17 cellular contexts compared by ENCODE assay signal in the genomic region with DNA sequence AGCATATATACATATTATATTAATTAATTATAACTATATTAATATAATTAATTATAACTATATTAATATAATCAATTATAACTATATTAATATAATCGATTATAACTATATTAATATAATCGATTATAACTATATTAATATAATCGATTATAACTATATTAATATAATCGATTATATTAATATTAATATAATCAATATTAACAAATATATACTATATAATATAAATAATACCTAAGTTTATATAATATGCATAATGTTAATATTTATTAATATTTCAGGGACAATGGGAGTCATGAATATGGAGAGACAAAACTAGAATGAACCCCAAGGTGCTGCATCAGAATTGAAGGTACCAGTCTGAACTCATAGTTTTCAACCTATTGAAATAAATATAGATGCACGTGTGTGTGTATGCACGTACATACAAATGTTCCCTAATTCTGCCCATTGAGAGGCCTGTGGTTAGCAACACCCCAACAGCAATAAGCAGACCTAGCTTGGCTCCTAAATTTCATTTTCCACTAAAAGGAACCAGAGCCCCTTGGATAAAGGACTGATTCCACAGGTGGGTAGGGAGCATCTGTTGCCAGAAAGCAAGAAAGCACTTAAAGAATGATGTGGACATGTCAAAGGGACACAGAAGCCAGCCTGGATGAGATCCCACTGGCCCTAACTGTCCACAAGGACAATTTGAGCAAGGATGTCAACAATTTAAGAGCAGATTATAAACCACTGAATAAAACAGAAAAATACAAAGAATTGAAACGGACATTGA. TPM values are rescaled to one million over a fixed set of nuclear protein-coding genes. Genes with fewer than 3 reads are reported as not detected.
DNase-seq lines count a peak whose midpoint lies in the region; ATAC-seq and TF ChIP-seq lines count a peak whose summit lies in the region.
"Had no signal": no experiment of that assay in that cellular context is flagged by ENCODE, and none has a peak within 500 bp of the region (broad histone marks: within the 10 kb centered on the region; RNA-seq: fewer than 3 reads in every experiment).

No MANE protein-coding gene starts in this region.

- peak overlapping the region in 1 of 2 experiments; percentile 59 for H3K4ac ChIP-seq in mesenchymal stem cell (ENCODE audit: low read depth in 1 of 2, low read length in 2 of 2)

- ATAC-seq in GM19452 (IDR thresholded peaks at IDR 0.05; ENCODE audit: unreplicated experiment) = no peak

- H2BK15ac ChIP-seq in mesenchymal stem cell (ENCODE audit: low read depth, poor library complexity, severe bottlenecking) = no peak overlapping the region

- no peak overlapping the region for H2AFZ ChIP-seq in mesenchymal stem cell (ENCODE audit: low read depth, low read length)

- peak overlapping the region; percentile 44 for H3K9ac ChIP-seq in mesenchymal stem cell (ENCODE audit: low read length)

- no peak overlapping the region for H3K4me2 ChIP-seq in mesenchymal stem cell (ENCODE audit: low read length, poor library complexity, severe bottlenecking)

- H3K27ac ChIP-seq in mesenchymal stem cell (ENCODE audit: low read length, poor library complexity, severe bottlenecking) (peak overlapping the region; percentile 64), tibial artery (peak overlapping the region; percentile 69 to 80)

- no peak overlapping the region for H3K4me3 ChIP-seq in mesenchymal stem cell (ENCODE audit: insufficient read depth in 1 of 2, low read depth in 1 of 2, low read length in 2 of 2)
- no peak overlapping the region for H3K4me3 ChIP-seq in tibial artery

- peak overlapping the region; percentile 34 to 72 for H3K18ac ChIP-seq in mesenchymal stem cell (ENCODE audit: low read depth in 1 of 2, low read length in 2 of 2)

- peak overlapping the region; percentile 11 for H3K27ac Mint-ChIP-seq in activated naive CD4-positive, alpha-beta T cell treated with anti-CD3 and anti-CD28 coated beads, Interleukin-2, amount 50 U/mL, for 24 hours
- peak overlapping the region; percentile 73 for H3K27ac Mint-ChIP-seq in activated T-helper 2 cell treated with anti-CD3 and anti-CD28 coated beads, Interferon-gamma antibody, Interleukin-2, Interleukin-4, amounts not matched to agents 10 μg/mL and 5 μg/mL and 100 μg/mL, durations not matched to agents 14 hours and 24 hours and 36 hours
- H3K27ac Mint-ChIP-seq: activated CD4-positive, alpha-beta T cell treated with anti-CD3 and anti-CD28 coated beads, Interleukin-2, amount 10 ng/mL, durations not matched to agents 24 days and 14 days; activated naive CD4-positive, alpha-beta T cell treated with anti-CD3 and anti-CD28 coated beads for 36 hours had no signal

- peak overlapping the region; percentile 29 to 88 for H2BK12ac ChIP-seq in mesenchymal stem cell (ENCODE audit: low read length in 2 of 2)

- peaks cover 7% of the 10 kb centered on the region for H3K36me3 Mint-ChIP-seq in activated naive CD4-positive, alpha-beta T cell treated with anti-CD3 and anti-CD28 coated beads, Interleukin-2, amount 50 U/mL, for 24 hours
- peaks cover 68% of the 10 kb centered on the region for H3K36me3 Mint-ChIP-seq in activated T-helper 2 cell treated with anti-CD3 and anti-CD28 coated beads, Interferon-gamma antibody, Interleukin-2, Interleukin-4, amounts not matched to agents 10 μg/mL and 5 μg/mL and 100 μg/mL, durations not matched to agents 14 hours and 24 hours and 36 hours (ENCODE audit: low read depth)

- H2AK5ac ChIP-seq in mesenchymal stem cell (ENCODE audit: low read length, severe bottlenecking) = peak overlapping the region; percentile 99

- H3K9me3 Mint-ChIP-seq in activated naive CD4-positive, alpha-beta T cell treated with anti-CD3 and anti-CD28 coated beads, Interleukin-2, amount 50 U/mL, for 24 hours = no peaks in the 10 kb centered on the region
- no peaks in the 10 kb centered on the region for H3K9me3 Mint-ChIP-seq in activated T-helper 2 cell treated with anti-CD3 and anti-CD28 coated beads, Interferon-gamma antibody, Interleukin-2, Interleukin-4, amounts not matched to agents 10 μg/mL and 5 μg/mL and 100 μg/mL, durations not matched to agents 14 hours and 24 hours and 36 hours
- H3K9me3 Mint-ChIP-seq: activated CD4-positive, alpha-beta T cell treated with anti-CD3 and anti-CD28 coated beads, Interleukin-2, amount 10 ng/mL, durations not matched to agents 24 days and 14 days; activated naive CD4-positive, alpha-beta T cell treated with anti-CD3 and anti-CD28 coated beads for 36 hours had no signal

- no peak overlapping the region for H3K4me3 Mint-ChIP-seq in activated naive CD4-positive, alpha-beta T cell treated with anti-CD3 and anti-CD28 coated beads, Interleukin-2, amount 50 U/mL, for 24 hours
- H3K4me3 Mint-ChIP-seq in activated T-helper 2 cell treated with anti-CD3 and anti-CD28 coated beads, Interferon-gamma antibody, Interleukin-2, Interleukin-4, amounts not matched to agents 10 μg/mL and 5 μg/mL and 100 μg/mL, durations not matched to agents 14 hours and 24 hours and 36 hours (ENCODE audit: low read depth) = no peak overlapping the region
- H3K4me3 Mint-ChIP-seq: activated CD4-positive, alpha-beta T cell treated with anti-CD3 and anti-CD28 coated beads, Interleukin-2, amount 10 ng/mL, durations not matched to agents 24 days and 14 days; activated naive CD4-positive, alpha-beta T cell treated with anti-CD3 and anti-CD28 coated beads for 36 hours had no signal

- H3K14ac ChIP-seq in mesenchymal stem cell (ENCODE audit: low read length in 2 of 2) = no peak overlapping the region

- TF ChIP-seq CTCF in tibial artery (IDR thresholded peaks at IDR 0.05) = no peak

- H3K4me1 ChIP-seq in mesenchymal stem cell (ENCODE audit: control insufficient read depth, insufficient read depth, low read depth, low read length) = peaks cover 46% of the 10 kb centered on the region
- H3K4me1 ChIP-seq in tibial artery = peaks cover 3 to 94% (median 73%) of the 10 kb centered on the region in 4 donors

- DNase-seq in activated naive CD4-positive, alpha-beta T cell (lab: John Stamatoyannopoulos, UW) = no peak
- no peak for DNase-seq in activated T-helper 2 cell treated with anti-CD3 and anti-CD28 coated beads, Interferon-gamma antibody, Interleukin-2, Interleukin-4, amounts not matched to agents 10 μg/mL and 5 μg/mL and 100 μg/mL, durations not matched to agents 14 hours and 24 hours and 36 hours (ENCODE audit: low spot score)
- DNase-seq in mesenchymal stem cell (no peak), tibial artery (no peak), NCI-H446 treated with DMSO at 0.1 percent for 48 hours (lab: John Stamatoyannopoulos, UW) (no peak)
- DNase-seq in effector CD8-positive, alpha-beta T cell (lab: John Stamatoyannopoulos, UW) = no peak
- DNase-seq: activated CD4-positive, alpha-beta T cell treated with anti-CD3 and anti-CD28 coated beads, Interleukin-2, amount 10 ng/mL, durations not matched to agents 24 days and 14 days; activated naive CD4-positive, alpha-beta T cell treated with anti-CD3 and anti-CD28 coated beads for 36 hours; NCI-H1436 treated with DMSO at 0.1 percent for 48 hours; NCI-H748 treated with DMSO at 0.1 percent for 48 hours had no signal

- no peak overlapping the region for H2BK120ac ChIP-seq in mesenchymal stem cell (ENCODE audit: low read depth, low read length)

- peaks cover 26 to 48% of the 10 kb centered on the region in 2 experiments for H3K36me3 ChIP-seq in mesenchymal stem cell (ENCODE audit: control insufficient read depth in 1 of 2, insufficient read depth in 2 of 2, low read depth in 1 of 2, low read length in 2 of 2)
- peaks cover 0 to 16% (median 4%) of the 10 kb centered on the region in 3 donors for H3K36me3 ChIP-seq in tibial artery

- no peaks in the 10 kb centered on the region for H3K9me3 ChIP-seq in mesenchymal stem cell (ENCODE audit: control insufficient read depth, low read length)
- H3K9me3 ChIP-seq in tibial artery = no peaks in the 10 kb centered on the region

- H4K91ac ChIP-seq in mesenchymal stem cell (ENCODE audit: low read length) = peak overlapping the region; percentile 4

- H3K27me3 ChIP-seq in mesenchymal stem cell (ENCODE audit: control insufficient read depth in 1 of 2, insufficient read depth in 1 of 2, low read length in 2 of 2) (no peaks in the 10 kb centered on the region), tibial artery (no peaks in the 10 kb centered on the region)

- no CpG with 5 or more reads among the region's 7 CpGs for WGBS in mesenchymal stem cell

- no peak overlapping the region for H3K23ac ChIP-seq in mesenchymal stem cell (ENCODE audit: low read length in 2 of 2)

- peaks cover 2% of the 10 kb centered on the region for H3K79me1 ChIP-seq in mesenchymal stem cell (replicated peaks; ENCODE audit: low read length, poor library complexity, severe bottlenecking)

- intact Hi-C loops in activated T-helper 2 cell treated with anti-CD3 and anti-CD28 coated beads, Interferon-gamma antibody, Interleukin-2, Interleukin-4, amounts not matched to agents 10 μg/mL and 5 μg/mL and 100 μg/mL, durations not matched to agents 14 hours and 24 hours and 36 hours (cut with micrococcal nuclease) = no loop called here
- intact Hi-C loops in tibial artery (cut with DNase I; ENCODE audit: low total_unique reads) = no loop called here

- H4K8ac ChIP-seq in mesenchymal stem cell (ENCODE audit: low read length) = no peak overlapping the region

- H2BK5ac ChIP-seq in mesenchymal stem cell (ENCODE audit: low read depth, low read length, poor library complexity, severe bottlenecking) = no peak overlapping the region

- H3K4me1 Mint-ChIP-seq in activated naive CD4-positive, alpha-beta T cell treated with anti-CD3 and anti-CD28 coated beads, Interleukin-2, amount 50 U/mL, for 24 hours = peaks cover 34% of the 10 kb centered on the region
- peaks cover 78% of the 10 kb centered on the region for H3K4me1 Mint-ChIP-seq in activated T-helper 2 cell treated with anti-CD3 and anti-CD28 coated beads, Interferon-gamma antibody, Interleukin-2, Interleukin-4, amounts not matched to agents 10 μg/mL and 5 μg/mL and 100 μg/mL, durations not matched to agents 14 hours and 24 hours and 36 hours (ENCODE audit: low read depth)

- H3K27me3 Mint-ChIP-seq in activated naive CD4-positive, alpha-beta T cell treated with anti-CD3 and anti-CD28 coated beads, Interleukin-2, amount 50 U/mL, for 24 hours = no peaks in the 10 kb centered on the region
- H3K27me3 Mint-ChIP-seq in activated T-helper 2 cell treated with anti-CD3 and anti-CD28 coated beads, Interferon-gamma antibody, Interleukin-2, Interleukin-4, amounts not matched to agents 10 μg/mL and 5 μg/mL and 100 μg/mL, durations not matched to agents 14 hours and 24 hours and 36 hours (ENCODE audit: low read depth) = no peaks in the 10 kb centered on the region
- H3K27me3 Mint-ChIP-seq: activated CD4-positive, alpha-beta T cell treated with anti-CD3 and anti-CD28 coated beads, Interleukin-2, amount 10 ng/mL, durations not matched to agents 24 days and 14 days had no signal

RNA-seq across cellular contexts. Expression of a gene that starts 21.3 kb away (rescaled TPM):
- total RNA-seq in activated T-helper 2 cell treated with anti-CD3 and anti-CD28 coated beads, Interferon-gamma antibody, Interleukin-2, Interleukin-4, amounts not matched to agents 10 μg/mL and 5 μg/mL and 100 μg/mL, durations not matched to agents 14 hours and 24 hours and 36 hours = 39.8 and 48.1 TPM in 2 replicates
- polyA plus RNA-seq in mesenchymal stem cell (2013, experiment 1 of 2) = 42.7 TPM
- 38.8 TPM for polyA plus RNA-seq in mesenchymal stem cell (2013, experiment 2 of 2)

RNA-seq across cellular contexts. Expression of a gene that starts 43.8 kb away (rescaled TPM):
- not detected in 2 replicates for total RNA-seq in activated T-helper 2 cell treated with anti-CD3 and anti-CD28 coated beads, Interferon-gamma antibody, Interleukin-2, Interleukin-4, amounts not matched to agents 10 μg/mL and 5 μg/mL and 100 μg/mL, durations not matched to agents 14 hours and 24 hours and 36 hours
- not detected for polyA plus RNA-seq in mesenchymal stem cell (2013, experiment 1 of 2)
- polyA plus RNA-seq in mesenchymal stem cell (2013, experiment 2 of 2) = not detected
- total RNA-seq: activated CD4-positive, alpha-beta T cell treated with anti-CD3 and anti-CD28 coated beads, Interleukin-2, amount 10 ng/mL, durations not matched to agents 24 days and 14 days; activated naive CD4-positive, alpha-beta T cell treated with anti-CD3 and anti-CD28 coated beads for 36 hours; Daoy; fibroblast of villous mesenchyme; H4 had no signal
- polyA plus RNA-seq: keratinocyte, neural cell had no signal
